9 cellular contexts compared by ENCODE assay signal in genomic region chr6:6919173-6919572, GRCh38.
"Had no signal": no experiment of that assay in that cellular context is flagged by ENCODE, and none has a peak within 500 bp of the region (broad histone marks: within the 10 kb centered on the region; RNA-seq: fewer than 3 reads in every experiment).

No MANE protein-coding gene starts in this region.

- H3K9me3 ChIP-seq: ascending aorta had no signal

- H3K4me3 ChIP-seq: ascending aorta had no signal

- H3K36me3 ChIP-seq: ascending aorta had no signal

- DNase-seq: activated B cell treated with CpG ODN at 0.5 μM for 24 hours; activated CD4-positive, alpha-beta T cell treated with anti-CD3 and anti-CD28 coated beads for 1 hour; activated effector memory CD4-positive, alpha-beta T cell treated with Interleukin-2 at 50 U/mL for 16 hours; activated gamma-delta T cell; activated naive CD8-positive, alpha-beta T cell treated with anti-CD3 and anti-CD28 coated beads, Interleukin-2, amount 10 ng/mL, durations not matched to agents 7 days and 5 days; central memory CD4-positive, alpha-beta T cell; T-helper 9 cell had no signal

- H3K27me3 ChIP-seq: ascending aorta had no signal

- H3K27ac ChIP-seq: ascending aorta, VCaP had no signal

- H3K4me1 ChIP-seq: ascending aorta had no signal
